In the genomic region with DNA sequence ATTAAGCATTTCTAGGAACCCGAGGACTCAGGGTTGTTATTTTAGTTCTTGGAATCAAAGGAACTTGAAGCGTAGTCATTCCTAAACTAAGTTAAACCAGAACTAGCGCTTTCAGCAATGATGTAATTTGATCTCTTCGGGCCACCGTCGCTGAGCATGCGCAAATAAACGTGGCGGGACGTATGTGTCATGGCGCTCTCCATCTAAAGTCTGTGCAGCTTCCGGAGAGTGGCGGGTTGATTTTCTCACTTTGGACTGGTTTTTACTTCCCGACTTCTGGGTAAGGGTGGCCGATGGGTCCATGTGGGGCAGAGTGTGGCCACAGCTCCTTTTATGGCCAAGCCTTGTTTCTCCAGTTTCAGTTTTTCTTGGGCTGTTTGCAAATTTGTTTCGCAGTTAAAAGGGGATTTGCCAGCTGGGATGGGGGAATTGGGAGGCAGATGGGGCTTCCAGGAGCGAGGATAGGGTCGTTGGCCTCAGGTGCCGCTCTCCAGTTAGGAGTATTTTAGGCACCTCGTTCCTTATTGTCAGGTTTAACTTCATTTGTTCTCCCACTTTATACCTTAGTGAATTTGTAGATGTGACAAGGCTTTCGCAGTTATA, we compare ENCODE assay signal across 8 cellular contexts. TPM values are rescaled to one million over a fixed set of nuclear protein-coding genes. Genes with fewer than 3 reads are reported as not detected.
DNase-seq lines count a peak whose midpoint lies in the region; ATAC-seq and TF ChIP-seq lines count a peak whose summit lies in the region.

A gene (plus strand): TSS at position 163 of the 603 bp plus-strand sequence. CDS start 11,894 bp downstream, outside the sequence.

- 1% methylated on average over 21 of the region's 21 CpGs for WGBS in GM23248 (ENCODE audit: low coverage in 1 of 2, low lambda C conversion rate in 2 of 2, missing lambda C conversion rate in 2 of 2), 2 experiments

- H3K9ac ChIP-seq in DND-41 (ENCODE audit: low read depth, low read length) (peak within 1 kb of the TSS; percentile 67), GM23248 (peak within 1 kb of the TSS; percentile 90)

- H3K4me1 Mint-ChIP-seq in activated T-helper 1 cell treated with anti-CD3 and anti-CD28 coated beads, Interleukin-12 subunit alpha, Interleukin-12 subunit beta, Interleukin-2, Interleukin-4 antibody, amounts not matched to agents 30 ng/mL and 10 ng/mL and 1 ng/mL, durations not matched to agents 14 hours and 24 hours and 36 hours (ENCODE audit: low read depth): peaks cover 54% of the 10 kb centered on the region
- H3K4me1 Mint-ChIP-seq in naive thymus-derived CD8-positive, alpha-beta T cell: peaks cover 23 to 41% (median 37%) of the 10 kb centered on the region in 4 donors

- H3F3A ChIP-seq in GM23248 (ENCODE audit: insufficient read depth): no peaks in the 10 kb centered on the region

- POLR2A ChIA-PET in naive thymus-derived CD8-positive, alpha-beta T cell (lab: Charles Lee): interaction anchor here (0.8 to 1.4 kb wide), 3 partner anchors 131 to 215 kb away, joined by 3 to 10 read pairs (median 7); no protein-coding TSS in a partner anchor

- intact Hi-C loops in activated T-helper 1 cell treated with anti-CD3 and anti-CD28 coated beads, Interleukin-12 subunit alpha, Interleukin-12 subunit beta, Interleukin-2, Interleukin-4 antibody, amounts not matched to agents 30 ng/mL and 10 ng/mL and 1 ng/mL, durations not matched to agents 14 hours and 24 hours and 36 hours (cut with micrococcal nuclease): loop anchor here (1.0 to 10.0 kb wide), 4 partner anchors 9 to 1340 kb away; a partner anchor contains a TSS

- H3K27ac ChIP-seq in DND-41 (ENCODE audit: low read length): peak within 1 kb of the TSS; percentile 79
- peak within 1 kb of the TSS; percentile 75 for H3K27ac ChIP-seq in GM23248

- TF ChIP-seq CTCF in DND-41 (IDR thresholded peaks at IDR 0.05; ENCODE audit: borderline replicate concordance, extremely low read depth, low read length, poor library complexity, severe bottlenecking) (no peak), fibroblast of mammary gland (conservative IDR thresholded peaks at IDR 0.05; ENCODE audit: control insufficient read depth, insufficient read depth, low read depth, low read length) (no peak)

- H3K36me3 ChIP-seq in DND-41 (ENCODE audit: insufficient read depth, low read length) (peaks cover 18% of the 10 kb centered on the region), GM23248 (ENCODE audit: low read depth) (no peaks in the 10 kb centered on the region)

- H3K4me1 ChIP-seq in DND-41 (ENCODE audit: insufficient read depth, low read length): peaks cover 31% of the 10 kb centered on the region
- peaks cover 5% of the 10 kb centered on the region; the same call in 1 of the 2 replicates for H3K4me1 ChIP-seq in GM23248 (ENCODE audit: insufficient read depth)

- peak within 1 kb of the TSS; percentile 97 for H3K27ac Mint-ChIP-seq in activated T-helper 1 cell treated with anti-CD3 and anti-CD28 coated beads, Interleukin-12 subunit alpha, Interleukin-12 subunit beta, Interleukin-2, Interleukin-4 antibody, amounts not matched to agents 30 ng/mL and 10 ng/mL and 1 ng/mL, durations not matched to agents 14 hours and 24 hours and 36 hours
- peak within 1 kb of the TSS; percentile 98 to 100 (median 99) for H3K27ac Mint-ChIP-seq in naive thymus-derived CD8-positive, alpha-beta T cell

- peak; percentile 90 for ATAC-seq in DND-41 (ENCODE audit: insufficient read depth, low read depth)
- peak; percentile 87 to 98 for ATAC-seq in naive thymus-derived CD8-positive, alpha-beta T cell

- H3K4me3 ChIP-seq in DND-41 (ENCODE audit: low read depth in 1 of 2, low read length in 2 of 2) (peak within 1 kb of the TSS; percentile 50 to 83), GM23248 (peak within 1 kb of the TSS; percentile 95), fibroblast of mammary gland (ENCODE audit: control insufficient read depth, low read depth, low read length) (peak within 1 kb of the TSS; percentile 80)

- H3K9me2 ChIP-seq in GM23248 (ENCODE audit: insufficient read depth): no peaks in the 10 kb centered on the region

- H3K27me3 Mint-ChIP-seq in activated T-helper 1 cell treated with anti-CD3 and anti-CD28 coated beads, Interleukin-12 subunit alpha, Interleukin-12 subunit beta, Interleukin-2, Interleukin-4 antibody, amounts not matched to agents 30 ng/mL and 10 ng/mL and 1 ng/mL, durations not matched to agents 14 hours and 24 hours and 36 hours (ENCODE audit: insufficient read depth): peaks cover 3% of the 10 kb centered on the region
- H3K27me3 Mint-ChIP-seq in naive thymus-derived CD8-positive, alpha-beta T cell: peaks cover 0 to 4% (median 0%) of the 10 kb centered on the region in 5 donors

- H4K20me1 ChIP-seq in DND-41 (ENCODE audit: insufficient read depth, low read length) (no peaks in the 10 kb centered on the region), GM23248 (ENCODE audit: insufficient read depth) (no peaks in the 10 kb centered on the region)

- no peaks in the 10 kb centered on the region for H3K9me3 Mint-ChIP-seq in activated T-helper 1 cell treated with anti-CD3 and anti-CD28 coated beads, Interleukin-12 subunit alpha, Interleukin-12 subunit beta, Interleukin-2, Interleukin-4 antibody, amounts not matched to agents 30 ng/mL and 10 ng/mL and 1 ng/mL, durations not matched to agents 14 hours and 24 hours and 36 hours
- no peaks in the 10 kb centered on the region for H3K9me3 Mint-ChIP-seq in naive thymus-derived CD8-positive, alpha-beta T cell

- no peaks in the 10 kb centered on the region for H3K9me3 ChIP-seq in DND-41 (ENCODE audit: insufficient read depth, low read length, severe bottlenecking)
- no peaks in the 10 kb centered on the region for H3K9me3 ChIP-seq in GM23248 (ENCODE audit: low read depth)

- no peaks in the 10 kb centered on the region for H3K27me3 ChIP-seq in DND-41 (ENCODE audit: insufficient read depth, low read length, poor library complexity)
- H3K27me3 ChIP-seq in GM23248 (replicated peaks; ENCODE audit: insufficient read depth): no peaks in the 10 kb centered on the region

- peaks cover 13% of the 10 kb centered on the region for H3K36me3 Mint-ChIP-seq in activated T-helper 1 cell treated with anti-CD3 and anti-CD28 coated beads, Interleukin-12 subunit alpha, Interleukin-12 subunit beta, Interleukin-2, Interleukin-4 antibody, amounts not matched to agents 30 ng/mL and 10 ng/mL and 1 ng/mL, durations not matched to agents 14 hours and 24 hours and 36 hours (ENCODE audit: low read depth)
- peaks cover 0 to 26% (median 7%) of the 10 kb centered on the region in 3 donors for H3K36me3 Mint-ChIP-seq in naive thymus-derived CD8-positive, alpha-beta T cell

- peaks cover 49% of the 10 kb centered on the region for H3K79me2 ChIP-seq in DND-41 (ENCODE audit: insufficient read depth, low read length)
- peaks cover 46% of the 10 kb centered on the region for H3K79me2 ChIP-seq in GM23248 (ENCODE audit: insufficient read depth)

- H2AFZ ChIP-seq in DND-41 (ENCODE audit: low read depth, low read length): peak within 1 kb of the TSS; percentile 75
- peak within 1 kb of the TSS; percentile 97 for H2AFZ ChIP-seq in GM23248

- H3K4me3 Mint-ChIP-seq in activated T-helper 1 cell treated with anti-CD3 and anti-CD28 coated beads, Interleukin-12 subunit alpha, Interleukin-12 subunit beta, Interleukin-2, Interleukin-4 antibody, amounts not matched to agents 30 ng/mL and 10 ng/mL and 1 ng/mL, durations not matched to agents 14 hours and 24 hours and 36 hours: peak within 1 kb of the TSS; percentile 98
- peak within 1 kb of the TSS; percentile 94 to 99 (median 96) for H3K4me3 Mint-ChIP-seq in naive thymus-derived CD8-positive, alpha-beta T cell

- peak within 1 kb of the TSS; percentile 92 for H3K4me2 ChIP-seq in DND-41 (ENCODE audit: insufficient read depth, low read length)
- peak within 1 kb of the TSS; percentile 84 for H3K4me2 ChIP-seq in GM23248 (ENCODE audit: unreplicated experiment)

- in situ Hi-C loops in GM23248 (cut with MboI): no loop called here

- DNase-seq in DND-41: peak; percentile 92
- peak; percentile 93 for DNase-seq in GM23248
- DNase-seq in Kasumi-1 (lab: John Stamatoyannopoulos, UW): peak; percentile 90 to 92
- peak; percentile 93 for DNase-seq in RPMI7951 (ENCODE audit: low read depth)
- DNase-seq in activated T-helper 1 cell treated with anti-CD3 and anti-CD28 coated beads, Interleukin-12 subunit alpha, Interleukin-12 subunit beta, Interleukin-2, Interleukin-4 antibody, amounts not matched to agents 30 ng/mL and 10 ng/mL and 1 ng/mL, durations not matched to agents 14 hours and 24 hours and 36 hours (ENCODE audit: low spot score): peak; percentile 91
- peak; percentile 93 for DNase-seq in fibroblast of mammary gland (ENCODE audit: low read depth)
- peak; percentile 72 to 95 (median 87) for DNase-seq in naive thymus-derived CD8-positive, alpha-beta T cell
- peak; percentile 76 to 89 (median 84) for DNase-seq in stimulated activated naive CD4-positive, alpha-beta T cell (lab: John Stamatoyannopoulos, UW)

RNA-seq across cellular contexts. Expression of the gene that starts here (rescaled TPM):
- total RNA-seq in GM23248 (2014; rRNA removed; shearing (Covaris generic)): 10.8 and 14.8 TPM in 2 replicates
- polyA plus RNA-seq in GM23248 (2016; fragmentation: Nextera tagmentation; extraction: Ambion mirVana): 7.5 and 8.4 TPM in 2 replicates
- 22.3 and 22.5 TPM in 2 replicates for total RNA-seq in RPMI7951 (2014; rRNA removed; shearing (Covaris generic))
- 32.2 and 32.6 TPM in 2 replicates for total RNA-seq in activated T-helper 1 cell treated with anti-CD3 and anti-CD28 coated beads, Interleukin-12 subunit alpha, Interleukin-12 subunit beta, Interleukin-2, Interleukin-4 antibody, amounts not matched to agents 30 ng/mL and 10 ng/mL and 1 ng/mL, durations not matched to agents 14 hours and 24 hours and 36 hours
- total RNA-seq in naive thymus-derived CD8-positive, alpha-beta T cell: 10 to 100 TPM; 21.5 to 21.9 TPM
- 10 to 100 TPM; 29.1 to 36.7 (median 31.6) TPM for polyA plus RNA-seq in naive thymus-derived CD8-positive, alpha-beta T cell

Comparison
In these comparisons a context has a peak if more than half of its experiments do, and no peak if none do; other contexts are left out.
1. Peak in every context shown above with its lines: DNase-seq, ATAC-seq, H3K4me3 ChIP-seq and H3K27ac ChIP-seq.